26 cellular contexts compared by ENCODE assay signal in genomic region chr22:32819120-32819519, GRCh38. TPM values are rescaled to one million over a fixed set of nuclear protein-coding genes. Genes with fewer than 3 reads are reported as not detected.
A peak's percentile ranks its signal among the peaks of the same experiment; 100 is the strongest.
DNase-seq lines count a peak whose midpoint lies in the region; ATAC-seq and TF ChIP-seq lines count a peak whose summit lies in the region.
"Had no signal": no experiment of that assay in that cellular context is flagged by ENCODE, and none has a peak within 500 bp of the region (broad histone marks: within the 10 kb centered on the region; RNA-seq: fewer than 3 reads in every experiment).

No MANE protein-coding gene starts in this region.

- H3K9me3 ChIP-seq in heart right ventricle = no peaks in the 10 kb centered on the region
- no peaks in the 10 kb centered on the region for H3K9me3 ChIP-seq in esophagus squamous epithelium
- no peaks in the 10 kb centered on the region for H3K9me3 ChIP-seq in osteoblast (ENCODE audit: low read depth, low read length)
- H3K9me3 ChIP-seq in uterus = no peaks in the 10 kb centered on the region

- TF ChIP-seq POLR2A in esophagus squamous epithelium (IDR thresholded peaks at IDR 0.05) (no peak), uterus (IDR thresholded peaks at IDR 0.05) (no peak)

- intact Hi-C loops in heart right ventricle (cut with DNase I) = loop anchor here in 1 of 10 donors (5.0 kb wide), 1 partner anchor 33 kb away; no protein-coding TSS in a partner anchor
- intact Hi-C loops in left cardiac atrium (cut with DNase I) = no loop called here
- intact Hi-C loops in esophagus squamous epithelium (cut with DNase I) = no loop called here
- intact Hi-C loops in uterus (cut with DNase I; ENCODE audit: low total_unique reads) = no loop called here
- intact Hi-C loops in activated CD8-positive, alpha-beta T cell treated with anti-CD3 and anti-CD28 coated beads for 36 hours (cut with micrococcal nuclease) = no loop called here

- 77 to 80% methylated on average over 7 of the region's 7 CpGs for WGBS in heart right ventricle, 2 donors
- WGBS in esophagus squamous epithelium, 2 donors = 80 to 94% methylated on average over 7 of the region's 7 CpGs

- no peaks in the 10 kb centered on the region for H3K27me3 Mint-ChIP-seq in T-cell
- no peaks in the 10 kb centered on the region for H3K27me3 Mint-ChIP-seq in activated CD8-positive, alpha-beta T cell treated with anti-CD3 and anti-CD28 coated beads for 36 hours
- H3K27me3 Mint-ChIP-seq: activated naive CD8-positive, alpha-beta T cell treated with anti-CD3 and anti-CD28 coated beads, Interleukin-2, amount 10 ng/mL, durations not matched to agents 7 days and 5 days had no signal

- H3K27ac ChIP-seq in heart right ventricle = peak overlapping the region in 9 of 10 donors; percentile 41 to 89 (median 73)
- peak overlapping the region in 3 of 4 donors; percentile 31 to 50 (median 43) for H3K27ac ChIP-seq in esophagus squamous epithelium
- peak overlapping the region; percentile 5 for H3K27ac ChIP-seq in osteoblast (ENCODE audit: low read depth, low read length)
- H3K27ac ChIP-seq in uterus = peak overlapping the region; percentile 15 to 24

- DNase-seq in heart right ventricle = no peak
- no peak for DNase-seq in left cardiac atrium
- no peak for DNase-seq in esophagus squamous epithelium (lab: John Stamatoyannopoulos, UW)
- DNase-seq in osteoblast (ENCODE audit: insufficient read length, low spot score, missing footprints) = no peak
- DNase-seq in uterus = no peak
- DNase-seq in SKM-1 (lab: John Stamatoyannopoulos, UW; ENCODE audit: unreplicated experiment) = no peak
- no peak for DNase-seq in T-cell
- no peak for DNase-seq in activated CD8-positive, alpha-beta T cell treated with anti-CD3 and anti-CD28 coated beads for 36 hours
- DNase-seq: activated CD4-positive, alpha-beta memory T cell treated with anti-CD3 and anti-CD28 coated beads for 36 hours; activated CD4-positive, CD25-positive, alpha-beta regulatory T cell; activated naive CD8-positive, alpha-beta T cell treated with anti-CD3 and anti-CD28 coated beads, Interleukin-2, amount 10 ng/mL, durations not matched to agents 7 days and 5 days; AML-193; CD8-positive, alpha-beta memory T cell; DMS153; effector CD8-positive, alpha-beta T cell; foreskin melanocyte; hypothalamus; KG1; MV-4-11; NCI-H146; OCI-M1; SHP77 treated with DMSO at 0.1 percent for 48 hours; stimulated activated CD4-positive, alpha-beta T cell treated with anti-CD3 and anti-CD28 coated beads, Interleukin-12 subunit alpha, Interleukin-12 subunit beta, amount 100 ng/mL, for 4 hours; stimulated activated CD4-positive, alpha-beta T cell treated with anti-CD3 and anti-CD28 coated beads, Interleukin-4, amount 100 ng/mL, for 24 hours; stimulated activated naive CD8-positive, alpha-beta T cell treated with anti-CD3 and anti-CD28 coated beads, Interleukin-15, Interleukin-2, amounts not matched to agents 100 U/mL and 50 U/mL, for 24 hours; SW 1271 had no signal

- POLR2A ChIA-PET in T-cell (lab: Charles Lee) = no interaction called here
- POLR2A ChIA-PET in activated CD8-positive, alpha-beta T cell treated with anti-CD3 and anti-CD28 coated beads for 36 hours (lab: Charles Lee) = interaction anchor here (0.7 kb wide), 1 partner anchor 727 kb away, joined by 3 read pairs; no protein-coding TSS in a partner anchor

- TF ChIP-seq CTCF in heart right ventricle (IDR thresholded peaks at IDR 0.05) = no peak
- no peak for TF ChIP-seq CTCF in esophagus squamous epithelium (IDR thresholded peaks at IDR 0.05)
- no peak for TF ChIP-seq CTCF in osteoblast (IDR thresholded peaks at IDR 0.05; ENCODE audit: extremely low read depth, low read depth, low read length)
- no peak for TF ChIP-seq CTCF in uterus (IDR thresholded peaks at IDR 0.05)
- TF ChIP-seq CTCF in activated CD8-positive, alpha-beta T cell treated with anti-CD3 and anti-CD28 coated beads for 36 hours (IDR thresholded peaks at IDR 0.05) = no peak

- H3K4me2 ChIP-seq in osteoblast (ENCODE audit: insufficient read depth, low read length) = no peak overlapping the region

- H3K9me3 Mint-ChIP-seq in T-cell = no peaks in the 10 kb centered on the region
- H3K9me3 Mint-ChIP-seq in activated CD8-positive, alpha-beta T cell treated with anti-CD3 and anti-CD28 coated beads for 36 hours = no peaks in the 10 kb centered on the region
- H3K9me3 Mint-ChIP-seq: activated CD4-positive, alpha-beta memory T cell treated with anti-CD3 and anti-CD28 coated beads for 36 hours; activated naive CD8-positive, alpha-beta T cell treated with anti-CD3 and anti-CD28 coated beads, Interleukin-2, amount 10 ng/mL, durations not matched to agents 7 days and 5 days; CD8-positive, alpha-beta memory T cell had no signal

- H3K27me3 ChIP-seq in heart right ventricle (no peaks in the 10 kb centered on the region), esophagus squamous epithelium (no peaks in the 10 kb centered on the region), osteoblast (ENCODE audit: insufficient read depth, low read length) (no peaks in the 10 kb centered on the region), uterus (no peaks in the 10 kb centered on the region)

- peaks cover 44 to 99% (median 93%) of the 10 kb centered on the region in 9 donors for H3K4me1 ChIP-seq in heart right ventricle
- peaks cover 6 to 95% (median 54%) of the 10 kb centered on the region in 3 donors for H3K4me1 ChIP-seq in esophagus squamous epithelium
- H3K4me1 ChIP-seq in osteoblast (ENCODE audit: insufficient read depth, low read length) = no peaks in the 10 kb centered on the region
- peaks cover 0 to 20% of the 10 kb centered on the region in 2 donors for H3K4me1 ChIP-seq in uterus

- H3K27ac Mint-ChIP-seq in T-cell = no peak overlapping the region
- H3K27ac Mint-ChIP-seq in activated CD8-positive, alpha-beta T cell treated with anti-CD3 and anti-CD28 coated beads for 36 hours = no peak overlapping the region
- H3K27ac Mint-ChIP-seq: activated CD4-positive, alpha-beta memory T cell treated with anti-CD3 and anti-CD28 coated beads for 36 hours; activated naive CD8-positive, alpha-beta T cell treated with anti-CD3 and anti-CD28 coated beads, Interleukin-2, amount 10 ng/mL, durations not matched to agents 7 days and 5 days; CD8-positive, alpha-beta memory T cell had no signal

- no peaks in the 10 kb centered on the region for H3K4me1 Mint-ChIP-seq in T-cell
- H3K4me1 Mint-ChIP-seq in activated CD8-positive, alpha-beta T cell treated with anti-CD3 and anti-CD28 coated beads for 36 hours (ENCODE audit: low read depth) = no peaks in the 10 kb centered on the region
- H3K4me1 Mint-ChIP-seq: activated naive CD8-positive, alpha-beta T cell treated with anti-CD3 and anti-CD28 coated beads, Interleukin-2, amount 10 ng/mL, durations not matched to agents 7 days and 5 days; CD8-positive, alpha-beta memory T cell had no signal

- no peaks in the 10 kb centered on the region for H3K36me3 Mint-ChIP-seq in T-cell
- H3K36me3 Mint-ChIP-seq in activated CD8-positive, alpha-beta T cell treated with anti-CD3 and anti-CD28 coated beads for 36 hours (ENCODE audit: low read depth) = no peaks in the 10 kb centered on the region
- H3K36me3 Mint-ChIP-seq: activated CD4-positive, alpha-beta memory T cell treated with anti-CD3 and anti-CD28 coated beads for 36 hours; activated naive CD8-positive, alpha-beta T cell treated with anti-CD3 and anti-CD28 coated beads, Interleukin-2, amount 10 ng/mL, durations not matched to agents 7 days and 5 days; CD8-positive, alpha-beta memory T cell had no signal

- peak in 1 of 8 donors; percentile 2 for ATAC-seq in heart right ventricle
- no peak for ATAC-seq in left cardiac atrium
- no peak for ATAC-seq in T-cell (replicated peaks in 1 of 4)
- ATAC-seq in activated CD8-positive, alpha-beta T cell treated with anti-CD3 and anti-CD28 coated beads for 36 hours = no peak
- ATAC-seq: stimulated activated naive CD8-positive, alpha-beta T cell treated with anti-CD3 and anti-CD28 coated beads, Interleukin-15, Interleukin-2, amounts not matched to agents 100 U/mL and 50 U/mL, for 24 hours had no signal

- H3K4me3 Mint-ChIP-seq in T-cell = no peak overlapping the region
- no peak overlapping the region for H3K4me3 Mint-ChIP-seq in activated CD8-positive, alpha-beta T cell treated with anti-CD3 and anti-CD28 coated beads for 36 hours
- H3K4me3 Mint-ChIP-seq: activated CD4-positive, alpha-beta memory T cell treated with anti-CD3 and anti-CD28 coated beads for 36 hours; activated naive CD8-positive, alpha-beta T cell treated with anti-CD3 and anti-CD28 coated beads, Interleukin-2, amount 10 ng/mL, durations not matched to agents 7 days and 5 days; CD8-positive, alpha-beta memory T cell had no signal

- H3K79me2 ChIP-seq in osteoblast (ENCODE audit: insufficient read depth, low read length) = peaks cover 93% of the 10 kb centered on the region

- H3K4me3 ChIP-seq in heart right ventricle (no peak overlapping the region), esophagus squamous epithelium (no peak overlapping the region), osteoblast (ENCODE audit: insufficient read depth, low read length) (no peak overlapping the region), uterus (no peak overlapping the region)

- peaks cover 85% of the 10 kb centered on the region for H4K20me1 ChIP-seq in osteoblast (ENCODE audit: insufficient read depth, low read length)

- no peak overlapping the region for H2AFZ ChIP-seq in osteoblast (ENCODE audit: low read length)

- CTCF ChIA-PET in T-cell (lab: Charles Lee) = no interaction called here
- CTCF ChIA-PET in activated CD8-positive, alpha-beta T cell treated with anti-CD3 and anti-CD28 coated beads for 36 hours (lab: Charles Lee) = no interaction called here

- H3K36me3 ChIP-seq in heart right ventricle = peaks cover 0 to 25% (median 0%) of the 10 kb centered on the region in 9 donors
- H3K36me3 ChIP-seq in esophagus squamous epithelium = peaks cover 0 to 7% (median 0%) of the 10 kb centered on the region in 3 donors
- H3K36me3 ChIP-seq in osteoblast (ENCODE audit: insufficient read depth, low read length) = peaks cover 80% of the 10 kb centered on the region
- H3K36me3 ChIP-seq in uterus = no peaks in the 10 kb centered on the region

RNA-seq across cellular contexts. Expression of gene TIMP3, which starts 17.6 kb away (rescaled TPM):
- total RNA-seq in heart right ventricle (100 to 1,000 TPM in 9 of 10 donors, 10 to 100 TPM in 1; 91.9 to 380 (median 166) TPM), left cardiac atrium (100 to 1,000 TPM; 434 to 484 TPM), esophagus squamous epithelium (100 to 1,000 TPM in 1 of 4 donors, 10 to 100 TPM in 3; 15.3 to 306 (median 54.2) TPM), osteoblast (1,020 and 1,293 TPM in 2 replicates), uterus (100 to 1,000 TPM; 192 to 702 (median 423) TPM), T-cell (1 to 10 TPM in 3 of 5 donors, under 1 TPM in 2; 0.07 to 1.7 (median 1.1) TPM)
- polyA plus RNA-seq in heart right ventricle = 100 to 1,000 TPM; 134 to 173 TPM
- total RNA-seq in activated CD8-positive, alpha-beta T cell treated with anti-CD3 and anti-CD28 coated beads for 36 hours = under 1 TPM; 0.07 TPM
- total RNA-seq: activated CD4-positive, alpha-beta memory T cell treated with anti-CD3 and anti-CD28 coated beads for 36 hours had no signal
- polyA plus RNA-seq: CD8-positive, alpha-beta memory T cell had no signal

Comparison
In these comparisons a context has a peak if more than half of its experiments do, and no peak if none do; other contexts are left out.
1. H3K27ac ChIP-seq: peak in every context shown above with its lines; median percentile 73 in heart right ventricle; 43 in esophagus squamous epithelium; 20 in uterus; 5 in osteoblast.
2. RNA of gene TIMP3, which starts 17.6 kb away (total RNA-seq): 1,020 to 1,293 TPM in osteoblast, 192 to 702 TPM in uterus, 434 to 484 TPM in left cardiac atrium, 91.9 to 380 TPM in heart right ventricle and 15.3 to 306 TPM in esophagus squamous epithelium; 0.07 to 1.7 TPM in T-cell and 0.07 TPM in activated CD8-positive, alpha-beta T cell treated with anti-CD3 and anti-CD28 coated beads for 36 hours; every median in the first group is over 4 times any median in the second.